ENCODE assay signal across 28 cellular contexts in genomic region chr10:1846050-1846449, GRCh38.
"Had no signal": no experiment of that assay in that cellular context is flagged by ENCODE, and none has a peak within 500 bp of the region (broad histone marks: within the 10 kb centered on the region; RNA-seq: fewer than 3 reads in every experiment).

No MANE protein-coding gene starts in this region.

- H2AFZ ChIP-seq: parathyroid adenoma had no signal

- H3K27me3 Mint-ChIP-seq: stimulated activated naive CD8-positive, alpha-beta T cell treated with anti-CD3 and anti-CD28 coated beads, Interleukin-15, Interleukin-2, amounts not matched to agents 100 ng/mL and 50 ng/mL, for 24 hours had no signal

- H3K4me3 Mint-ChIP-seq: naive thymus-derived CD8-positive, alpha-beta T cell; natural killer cell treated with Interleukin-12 subunit alpha and Interleukin-12 subunit beta and Interleukin-15 and Interleukin-18, amount 100 ng/mL, for 72 hours; nephron progenitor cell; stimulated activated effector memory CD8-positive, alpha-beta T cell treated with anti-CD3 and anti-CD28 coated beads, Interleukin-12 subunit alpha, Interleukin-12 subunit beta, amount 100 ng/mL, for 72 hours; stimulated activated naive B cell treated with anti-CD40 and anti-IgM and Interleukin-4, amounts not matched to agents 10 μg/mL and 1 μg/mL and 100 μg/mL, for 72 hours; stimulated activated naive CD8-positive, alpha-beta T cell treated with anti-CD3 and anti-CD28 coated beads, Interleukin-15, Interleukin-2, amounts not matched to agents 100 ng/mL and 50 ng/mL, for 24 hours had no signal

- H3K4me3 ChIP-seq: ovary, psoas muscle, right lobe of liver, sigmoid colon, stomach, thoracic aorta, thyroid gland, tibial nerve, upper lobe of left lung, vagina had no signal

- H3K4me1 ChIP-seq: parathyroid adenoma, psoas muscle, right lobe of liver, sigmoid colon, stomach, thyroid gland, tibial nerve, upper lobe of left lung, vagina had no signal

- H3K9ac ChIP-seq: parathyroid adenoma had no signal

- H3K36me3 ChIP-seq: ovary, right lobe of liver, sigmoid colon, stomach, thoracic aorta, thyroid gland, tibial nerve, upper lobe of left lung, vagina had no signal

- H3K27ac ChIP-seq: ovary, parathyroid adenoma, psoas muscle, right lobe of liver, sigmoid colon, stomach, thoracic aorta, thyroid gland, tibial nerve, upper lobe of left lung, vagina had no signal

- H3K27me3 ChIP-seq: ovary, right lobe of liver, sigmoid colon, stomach, thyroid gland, tibial nerve, upper lobe of left lung, vagina had no signal

- DNase-seq: naive thymus-derived CD8-positive, alpha-beta T cell; nephron progenitor cell; occipital lobe; ovary; posterior cingulate gyrus; psoas muscle; right cardiac atrium; right lobe of liver; sigmoid colon; small intestine; stimulated activated CD4-positive, alpha-beta T cell treated with anti-CD3 and anti-CD28 coated beads, Interleukin-15, amount 100 ng/mL, for 24 hours; stimulated activated CD4-positive, alpha-beta T cell treated with anti-CD3 and anti-CD28 coated beads, Interleukin-2, amount 100 ng/mL, for 24 hours; stimulated activated CD4-positive, alpha-beta T cell treated with anti-CD3 and anti-CD28 coated beads, Interleukin-2, amount 100 ng/mL, for 48 hours; stimulated activated CD4-positive, alpha-beta T cell treated with anti-CD3 and anti-CD28 coated beads, Interleukin-4, amount 100 ng/mL, for 24 hours; stimulated activated naive B cell treated with anti-CD40 and anti-IgM and Interleukin-4, amounts not matched to agents 10 μg/mL and 1 μg/mL and 100 μg/mL, for 72 hours; stimulated activated naive CD4-positive, alpha-beta T cell treated with Interleukin-2 at 50 U/mL for 16 hours; stomach; thyroid gland; trophoblast cell; upper lobe of left lung had no signal

- H3K4me1 Mint-ChIP-seq: naive thymus-derived CD8-positive, alpha-beta T cell; nephron progenitor cell; stimulated activated effector memory CD8-positive, alpha-beta T cell treated with anti-CD3 and anti-CD28 coated beads, Interleukin-12 subunit alpha, Interleukin-12 subunit beta, amount 100 ng/mL, for 72 hours; stimulated activated naive B cell treated with anti-CD40 and anti-IgM and Interleukin-4, amounts not matched to agents 10 μg/mL and 1 μg/mL and 100 μg/mL, for 72 hours had no signal

- H3K27ac Mint-ChIP-seq: naive thymus-derived CD8-positive, alpha-beta T cell; natural killer cell treated with Interleukin-12 subunit alpha and Interleukin-12 subunit beta and Interleukin-15 and Interleukin-18, amount 100 ng/mL, for 72 hours; nephron progenitor cell; progenitor cell of endocrine pancreas; stimulated activated effector memory CD8-positive, alpha-beta T cell treated with anti-CD3 and anti-CD28 coated beads, Interleukin-12 subunit alpha, Interleukin-12 subunit beta, amount 100 ng/mL, for 72 hours; stimulated activated naive B cell treated with anti-CD40 and anti-IgM and Interleukin-4, amounts not matched to agents 10 μg/mL and 1 μg/mL and 100 μg/mL, for 72 hours; stimulated activated naive CD8-positive, alpha-beta T cell treated with anti-CD3 and anti-CD28 coated beads, Interleukin-15, Interleukin-2, amounts not matched to agents 100 ng/mL and 50 ng/mL, for 24 hours had no signal

- H3K9me3 ChIP-seq: ovary, psoas muscle, right lobe of liver, thoracic aorta, thyroid gland, upper lobe of left lung, vagina had no signal

- H3K36me3 Mint-ChIP-seq: naive thymus-derived CD8-positive, alpha-beta T cell; natural killer cell treated with Interleukin-12 subunit alpha and Interleukin-12 subunit beta and Interleukin-15 and Interleukin-18, amount 100 ng/mL, for 72 hours; stimulated activated effector memory CD8-positive, alpha-beta T cell treated with anti-CD3 and anti-CD28 coated beads, Interleukin-12 subunit alpha, Interleukin-12 subunit beta, amount 100 ng/mL, for 72 hours; stimulated activated naive B cell treated with anti-CD40 and anti-IgM and Interleukin-4, amounts not matched to agents 10 μg/mL and 1 μg/mL and 100 μg/mL, for 72 hours had no signal
